8 cellular contexts compared by ENCODE assay signal in genomic region chr17:39402279-39402889, GRCh38. TPM values are rescaled to one million over a fixed set of nuclear protein-coding genes. Genes with fewer than 3 reads are reported as not detected.
DNase-seq lines count a peak whose midpoint lies in the region; ATAC-seq and TF ChIP-seq lines count a peak whose summit lies in the region.

No MANE protein-coding gene starts in this region.

- WGBS in esophagus muscularis mucosa, result under 1% methylated on average over 23 of the region's 48 CpGs

- intact Hi-C loops in esophagus muscularis mucosa (cut with DNase I), result loop anchor here (5.0 to 10.0 kb wide), 2 partner anchors 50 to 128 kb away; partner anchors contain the start of gene MED1

- in situ Hi-C loops in Caki2 (cut with HindIII; ENCODE audit: low pct_unique_long_range_greater_than_20kb, low sequenced_read_pairs), result no loop called here
- in situ Hi-C loops in KBM-7 (cut with MboI; ENCODE audit: low pct_unique_long_range_greater_than_20kb, low sequenced_read_pairs), result no loop called here

- ATAC-seq in GM21619 (IDR thresholded peaks at IDR 0.05; ENCODE audit: unreplicated experiment), result peak; percentile 60
- ATAC-seq in activated T-cell treated with anti-CD3 and anti-CD28 coated beads, Interleukin-2, amount 50 U/mL, for 4 hours, result peak; percentile 56 to 59

- peak overlapping the region; percentile 76 to 96 (median 94) for H3K4me3 ChIP-seq in esophagus muscularis mucosa
- peak overlapping the region; percentile 79 to 91 for H3K4me3 ChIP-seq in mucosa of rectum (ENCODE audit: low read length in 2 of 2)

- no peak for TF ChIP-seq CTCF in esophagus muscularis mucosa (IDR thresholded peaks at IDR 0.05)

- H3K36me3 ChIP-seq in esophagus muscularis mucosa, result peaks cover 0 to 22% (median 11%) of the 10 kb centered on the region in 4 donors
- peaks cover 0 to 2% of the 10 kb centered on the region in 2 donors for H3K36me3 ChIP-seq in mucosa of rectum (ENCODE audit: control insufficient read depth in 2 of 2, insufficient read depth in 2 of 2, low read length in 2 of 2)

- peak; percentile 73 for DNase-seq in Caki2 (ENCODE audit: low read depth)
- peak; percentile 85 for DNase-seq in KBM-7
- DNase-seq in activated T-cell treated with anti-CD3 and anti-CD28 coated beads, Interleukin-2, amount 50 U/mL, for 4 hours, result peak; percentile 75
- peak; percentile 97 for DNase-seq in esophagus muscularis mucosa (ENCODE audit: extremely low spot score)
- peak; percentile 61 to 73 for DNase-seq in stimulated activated CD8-positive, alpha-beta memory T cell treated with anti-CD3 and anti-CD28 coated beads, Interleukin-4, amount 100 ng/mL, for 1 hour (ENCODE audit: low read depth in 2 of 2, low spot score in 1 of 2)

- H3K27me3 Mint-ChIP-seq in activated T-cell treated with anti-CD3 and anti-CD28 coated beads, Interleukin-2, amount 50 U/mL, for 4 hours (ENCODE audit: low read depth), result no peaks in the 10 kb centered on the region

- H3K27me3 ChIP-seq in esophagus muscularis mucosa (no peaks in the 10 kb centered on the region), mucosa of rectum (ENCODE audit: control insufficient read depth in 2 of 2, insufficient read depth in 2 of 2, low read length in 2 of 2) (no peaks in the 10 kb centered on the region)

- TF ChIP-seq POLR2A in esophagus muscularis mucosa (IDR thresholded peaks at IDR 0.05; ENCODE audit: low read depth), result no peak

- peaks cover 50% of the 10 kb centered on the region for H3K4me1 Mint-ChIP-seq in activated T-cell treated with anti-CD3 and anti-CD28 coated beads, Interleukin-2, amount 50 U/mL, for 4 hours (ENCODE audit: low read depth)

- H3K9me3 ChIP-seq in esophagus muscularis mucosa, result no peaks in the 10 kb centered on the region
- no peaks in the 10 kb centered on the region for H3K9me3 ChIP-seq in mucosa of rectum (ENCODE audit: control insufficient read depth in 2 of 2, low read length in 2 of 2)

- H3K36me3 Mint-ChIP-seq in activated T-cell treated with anti-CD3 and anti-CD28 coated beads, Interleukin-2, amount 50 U/mL, for 4 hours (ENCODE audit: insufficient read depth), result peaks cover 5% of the 10 kb centered on the region

- no peak overlapping the region for H3K9ac ChIP-seq in mucosa of rectum (ENCODE audit: low read depth in 1 of 2, low read length in 2 of 2)

- no peaks in the 10 kb centered on the region for H3K9me3 Mint-ChIP-seq in activated T-cell treated with anti-CD3 and anti-CD28 coated beads, Interleukin-2, amount 50 U/mL, for 4 hours

- H3K4me1 ChIP-seq in esophagus muscularis mucosa (peaks cover 26 to 38% (median 27%) of the 10 kb centered on the region in 4 donors), mucosa of rectum (ENCODE audit: control insufficient read depth in 2 of 2, insufficient read depth in 2 of 2, low read length in 2 of 2) (peaks cover 15% of the 10 kb centered on the region in 2 donors)

- no peak for TF ChIP-seq EP300 in esophagus muscularis mucosa (IDR thresholded peaks at IDR 0.05)

- H3K27ac ChIP-seq in esophagus muscularis mucosa (replicated peaks in 1 of 4) (peak overlapping the region; percentile 91 to 94 (median 92)), mucosa of rectum (ENCODE audit: low read depth in 2 of 2, low read length in 2 of 2) (peak overlapping the region; percentile 89 to 90)

- peak overlapping the region; percentile 96 for H3K4me3 Mint-ChIP-seq in activated T-cell treated with anti-CD3 and anti-CD28 coated beads, Interleukin-2, amount 50 U/mL, for 4 hours

TF ChIP-seq in PFSK-1, 5 proteins besides CTCF, POLR2A, EP300 and RAD21:
- no peak for TF ChIP-seq TAF1 (IDR thresholded peaks at IDR 0.05; ENCODE audit: borderline replicate concordance, insufficient read depth, low read length)
- TF ChIP-seq SIN3A (IDR thresholded peaks at IDR 0.05; ENCODE audit: borderline replicate concordance, insufficient read depth, low read length), result peak; percentile 100
- peak; percentile 37; the same call in 1 of the 2 replicates for TF ChIP-seq POLR2AphosphoS5 (IDR thresholded peaks at IDR 0.05; ENCODE audit: low read depth, low read length)
- no peak for TF ChIP-seq FOXP2 (optimal IDR thresholded peaks at IDR 0.05; ENCODE audit: borderline replicate concordance, extremely low read depth, extremely low read length, insufficient read depth)

RNA-seq across cellular contexts. Expression of gene FBXL20, which starts 1.0 kb away (rescaled TPM):
- total RNA-seq in Caki2 (2014; rRNA removed; shearing (Covaris generic); ENCODE audit: low replicate concordance), result 3.8 and 9.2 TPM in 2 replicates
- polyA plus RNA-seq in PFSK-1 (2012; ENCODE audit: insufficient read length, low read depth), result 5.6 TPM
- 10 to 100 TPM; 19.4 to 21.6 (median 20.9) TPM for total RNA-seq in activated T-cell treated with anti-CD3 and anti-CD28 coated beads, Interleukin-2, amount 50 U/mL, for 4 hours
- 10 to 100 TPM; 13.1 to 19.6 (median 17.2) TPM for total RNA-seq in esophagus muscularis mucosa

RNA-seq across cellular contexts. Expression of gene MED1, which starts 48.7 kb away (rescaled TPM):
- 10.0 and 29.8 TPM in 2 replicates for total RNA-seq in Caki2 (2014; rRNA removed; shearing (Covaris generic); ENCODE audit: low replicate concordance)
- polyA plus RNA-seq in PFSK-1 (2012; ENCODE audit: insufficient read length, low read depth), result 26.1 TPM
- total RNA-seq in activated T-cell treated with anti-CD3 and anti-CD28 coated beads, Interleukin-2, amount 50 U/mL, for 4 hours, result 10 to 100 TPM; 78.5 to 82.0 (median 79.0) TPM
- 10 to 100 TPM; 19.5 to 33.9 (median 27.2) TPM for total RNA-seq in esophagus muscularis mucosa

RNA-seq across cellular contexts. Expression of gene CDK12, which starts 58.9 kb away (rescaled TPM):
- 13.3 and 14.5 TPM in 2 replicates for total RNA-seq in Caki2 (2014; rRNA removed; shearing (Covaris generic); ENCODE audit: low replicate concordance)
- polyA plus RNA-seq in PFSK-1 (2012; ENCODE audit: insufficient read length, low read depth), result 22.8 TPM
- 10 to 100 TPM; 94.8 to 99.7 (median 97.7) TPM for total RNA-seq in activated T-cell treated with anti-CD3 and anti-CD28 coated beads, Interleukin-2, amount 50 U/mL, for 4 hours
- total RNA-seq in esophagus muscularis mucosa, result 10 to 100 TPM; 28.2 to 35.2 (median 30.4) TPM

Comparison
In these comparisons a context has a peak if more than half of its experiments do, and no peak if none do; other contexts are left out.
1. Peak in every context shown above with its lines: DNase-seq, ATAC-seq, H3K4me3 ChIP-seq and H3K27ac ChIP-seq.